Comparison of ENCODE assay signal across 1 cellular context in the genomic region with DNA sequence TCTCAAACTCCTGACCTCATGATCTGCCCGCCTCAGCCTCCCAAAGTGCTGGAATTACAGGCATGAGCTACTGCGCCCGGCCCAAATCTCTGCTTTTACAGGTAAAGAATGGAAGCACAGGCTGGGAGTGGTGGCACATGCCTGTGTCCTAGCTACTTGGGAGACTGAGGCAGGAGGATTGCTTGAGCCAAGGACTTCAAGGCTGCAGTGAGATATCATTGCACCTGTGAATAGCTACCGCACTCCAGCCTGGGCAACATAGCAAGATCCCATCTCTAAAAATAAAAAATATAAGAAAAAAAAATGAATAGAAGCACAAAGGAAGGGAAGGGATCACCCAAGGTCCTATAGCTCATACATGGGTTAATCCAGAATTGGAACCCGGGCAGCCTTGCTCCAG.
TF ChIP-seq lines count a peak whose summit lies in the region.

No MANE protein-coding gene starts in this region.

TF ChIP-seq in K562, 482 proteins besides CTCF, POLR2A, EP300 and RAD21:
- no peak for TF ChIP-seq RBM14 (IDR thresholded peaks at IDR 0.05; ENCODE audit: borderline replicate concordance, insufficient read depth, low read depth, low read length)
- peak; percentile 87 for TF ChIP-seq ZNF121 (CRISPR knock-in tag; conservative IDR thresholded peaks at IDR 0.05)
